In the genomic region with DNA sequence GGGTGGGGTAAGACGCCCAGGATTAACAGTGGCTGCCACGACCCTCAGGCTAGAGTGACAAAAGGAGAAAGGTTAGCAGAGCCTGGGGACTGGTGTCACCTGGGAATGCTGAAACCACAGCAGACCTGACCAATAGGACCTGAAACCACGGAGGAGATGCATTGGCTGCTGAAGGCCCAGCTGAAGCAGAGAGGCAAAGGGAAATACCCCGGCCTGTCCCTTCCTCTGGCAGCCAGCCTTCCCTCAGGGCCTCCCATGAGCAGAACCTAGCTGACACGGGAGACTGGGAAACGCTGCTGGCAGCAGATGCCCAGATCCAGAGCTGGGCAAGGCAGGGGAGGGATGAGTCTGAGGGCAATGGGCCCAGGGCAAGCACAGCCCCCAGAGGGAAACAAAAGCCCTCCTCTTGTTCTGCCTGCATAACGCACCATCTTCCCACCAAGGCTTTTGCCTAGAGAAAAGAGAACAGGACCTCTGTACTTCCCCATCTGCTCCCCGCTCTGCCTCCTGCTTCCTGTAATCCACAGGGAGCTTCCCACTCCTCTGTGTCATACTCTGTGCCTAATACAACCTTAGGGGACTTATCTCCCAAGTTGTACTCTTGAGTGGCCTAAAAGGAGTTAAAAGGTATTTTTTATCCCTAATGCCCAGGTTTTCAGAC, we compare ENCODE assay signal across 14 cellular contexts.
DNase-seq lines count a peak whose midpoint lies in the region; ATAC-seq and TF ChIP-seq lines count a peak whose summit lies in the region.
"Had no signal": no experiment of that assay in that cellular context is flagged by ENCODE, and none has a peak within 500 bp of the region (broad histone marks: within the 10 kb centered on the region; RNA-seq: fewer than 3 reads in every experiment).

No MANE protein-coding gene starts in this region.

- TF ChIP-seq CTCF in natural killer cell (IDR thresholded peaks at IDR 0.05), result no peak
- no peak for TF ChIP-seq CTCF in right atrium auricular region (IDR thresholded peaks at IDR 0.05)

- H3K4me1 ChIP-seq in CD4-positive, alpha-beta memory T cell (ENCODE audit: insufficient read depth, low read length), result no peaks in the 10 kb centered on the region
- H3K4me1 ChIP-seq in right atrium auricular region, result no peaks in the 10 kb centered on the region
- H3K4me1 ChIP-seq: A549, SJSA1 had no signal

- H3K4me3 Mint-ChIP-seq in natural killer cell treated with Interleukin-12 subunit alpha and Interleukin-12 subunit beta and Interleukin-15 and Interleukin-18, amount 100 ng/mL, for 72 hours, result no peak overlapping the region
- H3K4me3 Mint-ChIP-seq in natural killer cell, result no peak overlapping the region
- no peak overlapping the region for H3K4me3 Mint-ChIP-seq in CD4-positive, alpha-beta memory T cell
- H3K4me3 Mint-ChIP-seq: naive thymus-derived CD8-positive, alpha-beta T cell had no signal

- CTCF ChIA-PET in CD4-positive, alpha-beta memory T cell (lab: Charles Lee; ENCODE audit: partially characterized antibody), result no interaction called here

- H3K27ac Mint-ChIP-seq in natural killer cell treated with Interleukin-12 subunit alpha and Interleukin-12 subunit beta and Interleukin-15 and Interleukin-18, amount 100 ng/mL, for 72 hours, result no peak overlapping the region
- no peak overlapping the region for H3K27ac Mint-ChIP-seq in natural killer cell
- H3K27ac Mint-ChIP-seq in CD4-positive, alpha-beta memory T cell, result no peak overlapping the region

- no peaks in the 10 kb centered on the region for H3K27me3 ChIP-seq in MG63
- no peaks in the 10 kb centered on the region for H3K27me3 ChIP-seq in CD4-positive, alpha-beta memory T cell (ENCODE audit: insufficient read depth, low read length)
- H3K27me3 ChIP-seq in right atrium auricular region, result no peaks in the 10 kb centered on the region
- H3K27me3 ChIP-seq: SJSA1 had no signal

- POLR2A ChIA-PET in CD4-positive, alpha-beta memory T cell (lab: Charles Lee; ENCODE audit: partially characterized antibody), result no interaction called here

- H3K9me3 Mint-ChIP-seq in natural killer cell treated with Interleukin-12 subunit alpha and Interleukin-12 subunit beta and Interleukin-15 and Interleukin-18, amount 100 ng/mL, for 72 hours, result no peaks in the 10 kb centered on the region
- H3K9me3 Mint-ChIP-seq in natural killer cell, result peaks cover 0 to 2% of the 10 kb centered on the region in 2 donors
- H3K9me3 Mint-ChIP-seq in CD4-positive, alpha-beta memory T cell, result no peaks in the 10 kb centered on the region
- H3K9me3 Mint-ChIP-seq: naive thymus-derived CD8-positive, alpha-beta T cell had no signal

- DNase-seq in natural killer cell treated with Interleukin-12 subunit alpha and Interleukin-12 subunit beta and Interleukin-15 and Interleukin-18, amount 100 ng/mL, for 72 hours (ENCODE audit: low spot score), result no peak
- DNase-seq in natural killer cell (no peak), MG63 (no peak), AML-193 (lab: John Stamatoyannopoulos, UW) (no peak), right atrium auricular region (ENCODE audit: low spot score) (no peak)
- no peak for DNase-seq in CD4-positive, alpha-beta memory T cell
- DNase-seq: IMR-90; naive thymus-derived CD8-positive, alpha-beta T cell; NCI-H1930 had no signal

- no peaks in the 10 kb centered on the region for H3K9me3 ChIP-seq in MG63
- no peaks in the 10 kb centered on the region for H3K9me3 ChIP-seq in CD4-positive, alpha-beta memory T cell (ENCODE audit: control insufficient read depth in 1 of 2, low read length in 2 of 2)
- H3K9me3 ChIP-seq in right atrium auricular region, result no peaks in the 10 kb centered on the region
- H3K9me3 ChIP-seq: A549, SJSA1, thoracic aorta had no signal

- peak; percentile 7 to 30 for ATAC-seq in natural killer cell treated with Interleukin-12 subunit alpha and Interleukin-12 subunit beta and Interleukin-15 and Interleukin-18, amount 100 ng/mL, for 72 hours
- no peak for ATAC-seq in natural killer cell
- peak; percentile 44 for ATAC-seq in HG02642 (IDR thresholded peaks at IDR 0.05; ENCODE audit: poor library complexity, unreplicated experiment)
- ATAC-seq in HG03460 (IDR thresholded peaks at IDR 0.05; ENCODE audit: unreplicated experiment), result peak; percentile 27
- ATAC-seq: A549; naive thymus-derived CD8-positive, alpha-beta T cell had no signal

- H3K27ac ChIP-seq in CD4-positive, alpha-beta memory T cell (ENCODE audit: low read depth, low read length), result no peak overlapping the region
- no peak overlapping the region for H3K27ac ChIP-seq in right atrium auricular region
- H3K27ac ChIP-seq: A549, SJSA1, thoracic aorta had no signal

- no peaks in the 10 kb centered on the region for H3K36me3 Mint-ChIP-seq in natural killer cell treated with Interleukin-12 subunit alpha and Interleukin-12 subunit beta and Interleukin-15 and Interleukin-18, amount 100 ng/mL, for 72 hours
- H3K36me3 Mint-ChIP-seq in natural killer cell, result no peaks in the 10 kb centered on the region
- no peaks in the 10 kb centered on the region for H3K36me3 Mint-ChIP-seq in CD4-positive, alpha-beta memory T cell
- H3K36me3 Mint-ChIP-seq: naive thymus-derived CD8-positive, alpha-beta T cell had no signal

- H3K27me3 Mint-ChIP-seq in natural killer cell treated with Interleukin-12 subunit alpha and Interleukin-12 subunit beta and Interleukin-15 and Interleukin-18, amount 100 ng/mL, for 72 hours, result peaks cover 23 to 40% of the 10 kb centered on the region in 2 donors
- H3K27me3 Mint-ChIP-seq in natural killer cell (ENCODE audit: low read depth in 2 of 2), result peaks cover 16 to 27% of the 10 kb centered on the region in 2 donors
- H3K27me3 Mint-ChIP-seq in CD4-positive, alpha-beta memory T cell, result peaks cover 8 to 14% of the 10 kb centered on the region in 2 donors

- H3K36me3 ChIP-seq in MG63, result no peaks in the 10 kb centered on the region
- H3K36me3 ChIP-seq in CD4-positive, alpha-beta memory T cell (ENCODE audit: insufficient read depth, low read length), result no peaks in the 10 kb centered on the region
- H3K36me3 ChIP-seq in right atrium auricular region, result no peaks in the 10 kb centered on the region
- H3K36me3 ChIP-seq: SJSA1, thoracic aorta had no signal

- no peaks in the 10 kb centered on the region for H3K4me1 Mint-ChIP-seq in natural killer cell treated with Interleukin-12 subunit alpha and Interleukin-12 subunit beta and Interleukin-15 and Interleukin-18, amount 100 ng/mL, for 72 hours (ENCODE audit: low read depth in 2 of 2)
- no peaks in the 10 kb centered on the region for H3K4me1 Mint-ChIP-seq in natural killer cell
- no peaks in the 10 kb centered on the region for H3K4me1 Mint-ChIP-seq in CD4-positive, alpha-beta memory T cell

- H3K4me3 ChIP-seq in MG63, result no peak overlapping the region
- no peak overlapping the region for H3K4me3 ChIP-seq in CD4-positive, alpha-beta memory T cell (ENCODE audit: low read length in 2 of 2)
- no peak overlapping the region for H3K4me3 ChIP-seq in right atrium auricular region
- H3K4me3 ChIP-seq: A549, SJSA1, thoracic aorta had no signal

- intact Hi-C loops in natural killer cell (cut with micrococcal nuclease), result no loop called here
- intact Hi-C loops in CD4-positive, alpha-beta memory T cell (cut with micrococcal nuclease), result no loop called here

Comparison
In these comparisons a context has a peak if more than half of its experiments do, and no peak if none do; other contexts are left out.
1. ATAC-seq: peak in natural killer cell treated with Interleukin-12 subunit alpha and Interleukin-12 subunit beta and Interleukin-15 and Interleukin-18, amount 100 ng/mL, for 72 hours (2 of 2), HG02642 (single experiment) and HG03460 (single experiment); none in natural killer cell (0 of 3).